8 cellular contexts compared by ENCODE assay signal in the genomic region with DNA sequence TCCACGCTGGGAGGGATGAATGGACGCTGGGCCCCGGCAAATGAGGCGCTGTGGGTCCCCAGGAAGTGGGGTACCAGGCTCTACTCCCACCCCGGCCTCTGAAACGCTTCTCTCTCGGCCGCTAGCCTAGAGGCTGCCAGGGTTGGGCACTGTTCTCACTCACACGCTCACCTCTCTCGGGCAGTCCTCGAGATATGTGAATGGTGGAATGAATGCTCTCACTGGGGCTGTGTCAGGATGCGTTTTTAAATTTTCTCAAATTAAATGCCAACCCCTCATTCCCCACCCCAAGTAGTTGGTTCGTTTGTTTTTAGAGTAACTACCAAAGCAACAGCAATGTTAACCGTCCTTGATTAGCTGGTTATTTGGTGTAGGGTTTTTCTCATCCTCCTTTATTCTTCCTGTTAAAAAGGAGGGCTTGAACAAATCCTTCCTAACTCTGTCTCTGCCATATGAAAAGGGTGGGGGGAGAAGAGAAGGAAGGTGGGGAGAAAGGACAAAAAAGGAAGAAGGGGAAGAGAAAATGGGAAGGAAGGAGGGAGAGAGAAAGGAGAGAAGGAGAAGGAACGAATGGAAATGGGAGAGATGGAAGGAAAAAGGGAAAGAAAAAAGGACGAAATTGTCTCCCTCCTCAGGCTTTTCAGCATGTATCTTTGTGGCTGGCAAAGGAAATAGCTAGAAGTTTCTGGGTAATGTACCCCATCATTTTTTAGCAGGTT. TPM values are rescaled to one million over a fixed set of nuclear protein-coding genes. Genes with fewer than 3 reads are reported as not detected.
A peak's percentile ranks its signal among the peaks of the same experiment; 100 is the strongest.
DNase-seq lines count a peak whose midpoint lies in the region; ATAC-seq and TF ChIP-seq lines count a peak whose summit lies in the region.

No MANE protein-coding gene starts in this region.

- peak overlapping the region; percentile 86 for H3K4me3 Mint-ChIP-seq in activated T-cell treated with anti-CD3 and anti-CD28 coated beads, Interleukin-2, amount 50 U/mL, for 4 hours

- H3K9ac ChIP-seq in HUES64 (ENCODE audit: low read depth, low read length): no peak overlapping the region
- no peak overlapping the region for H3K9ac ChIP-seq in parathyroid adenoma

- peaks cover 94% of the 10 kb centered on the region for H3K27me3 ChIP-seq in HUES64 (ENCODE audit: insufficient read depth, low read length)
- peaks cover 39% of the 10 kb centered on the region for H3K27me3 ChIP-seq in effector memory CD4-positive, alpha-beta T cell (replicated peaks; ENCODE audit: control insufficient read depth, insufficient read depth, low read length, poor library complexity, severe bottlenecking)
- peaks cover 12% of the 10 kb centered on the region for H3K27me3 ChIP-seq in parathyroid adenoma (ENCODE audit: control insufficient read depth, insufficient read depth, low read length)

- H3K36me3 Mint-ChIP-seq in activated T-cell treated with anti-CD3 and anti-CD28 coated beads, Interleukin-2, amount 50 U/mL, for 4 hours (ENCODE audit: insufficient read depth): no peaks in the 10 kb centered on the region

- ATAC-seq in activated T-cell treated with anti-CD3 and anti-CD28 coated beads, Interleukin-2, amount 50 U/mL, for 4 hours: peak in 1 of 2 donors; percentile 1

- H3K27ac ChIP-seq in HUES64 (ENCODE audit: low read depth, low read length) (no peak overlapping the region), parathyroid adenoma (no peak overlapping the region)
- no peak overlapping the region for H3K27ac ChIP-seq in effector memory CD4-positive, alpha-beta T cell (ENCODE audit: insufficient read depth, low read length, poor library complexity, severe bottlenecking)

- H3K4me1 Mint-ChIP-seq in activated T-cell treated with anti-CD3 and anti-CD28 coated beads, Interleukin-2, amount 50 U/mL, for 4 hours (ENCODE audit: low read depth): peaks cover 51% of the 10 kb centered on the region

- WGBS in HUES64: 10% methylated on average over 8 of the region's 16 CpGs

- H3K4me1 ChIP-seq in HUES64 (ENCODE audit: insufficient read depth, low read length) (peaks cover 9% of the 10 kb centered on the region; the same call in 1 of the 2 replicates), parathyroid adenoma (no peaks in the 10 kb centered on the region)
- peaks cover 43% of the 10 kb centered on the region for H3K4me1 ChIP-seq in effector memory CD4-positive, alpha-beta T cell (ENCODE audit: control insufficient read depth, insufficient read depth, low read length, poor library complexity, severe bottlenecking)

- H3K36me3 ChIP-seq in HUES64 (ENCODE audit: insufficient read depth, low read length) (no peaks in the 10 kb centered on the region), parathyroid adenoma (ENCODE audit: control insufficient read depth, insufficient read depth, low read length) (no peaks in the 10 kb centered on the region)
- H3K36me3 ChIP-seq in effector memory CD4-positive, alpha-beta T cell (ENCODE audit: control insufficient read depth, insufficient read depth, low read length): no peaks in the 10 kb centered on the region

- H3K9me3 Mint-ChIP-seq in activated T-cell treated with anti-CD3 and anti-CD28 coated beads, Interleukin-2, amount 50 U/mL, for 4 hours: no peaks in the 10 kb centered on the region

- H3K9me3 ChIP-seq in HUES64 (ENCODE audit: insufficient read depth, low read depth, low read length): no peaks in the 10 kb centered on the region
- H3K9me3 ChIP-seq in effector memory CD4-positive, alpha-beta T cell (ENCODE audit: control insufficient read depth, low read length): no peaks in the 10 kb centered on the region
- no peaks in the 10 kb centered on the region for H3K9me3 ChIP-seq in parathyroid adenoma (ENCODE audit: control insufficient read depth, low read length)

- H3K79me2 ChIP-seq in parathyroid adenoma: no peaks in the 10 kb centered on the region

- no peak for DNase-seq in activated T-cell treated with anti-CD3 and anti-CD28 coated beads, Interleukin-2, amount 50 U/mL, for 4 hours
- no peak for DNase-seq in activated T-cell treated with anti-CD3 and anti-CD28 coated beads, Interleukin-2, amount 50 U/mL, for 1 hour
- no peak for DNase-seq in effector memory CD4-positive, alpha-beta T cell
- DNase-seq in SHP77 (lab: John Stamatoyannopoulos, UW) (no peak), SW480 (ENCODE audit: low spot score) (no peak), dermis blood vessel endothelial cell (no peak)

- H3K4me2 ChIP-seq in parathyroid adenoma (ENCODE audit: low read length): peak overlapping the region; percentile 78

- H3K4me3 ChIP-seq in HUES64 (ENCODE audit: low read length) (peak overlapping the region; percentile 56), parathyroid adenoma (ENCODE audit: low read depth, low read length) (peak overlapping the region; percentile 53)
- peak overlapping the region; percentile 56 for H3K4me3 ChIP-seq in effector memory CD4-positive, alpha-beta T cell (ENCODE audit: insufficient read depth, low read depth, low read length, poor library complexity, severe bottlenecking)

- H2AFZ ChIP-seq in parathyroid adenoma: peak overlapping the region; percentile 66

- no peak for TF ChIP-seq CTCF in parathyroid adenoma (IDR thresholded peaks at IDR 0.05)

- H3K27me3 Mint-ChIP-seq in activated T-cell treated with anti-CD3 and anti-CD28 coated beads, Interleukin-2, amount 50 U/mL, for 4 hours (ENCODE audit: low read depth): peaks cover 67% of the 10 kb centered on the region

RNA-seq across cellular contexts. Expression of gene EBF1, which starts 1.4 kb away (rescaled TPM):
- total RNA-seq in activated T-cell treated with anti-CD3 and anti-CD28 coated beads, Interleukin-2, amount 50 U/mL, for 4 hours: under 1 TPM; 0.20 to 0.92 (median 0.37) TPM
- polyA plus RNA-seq in HUES64 (2013, experiment 1 of 2): 0.25 TPM
- 1.0 TPM for polyA plus RNA-seq in HUES64 (2013, experiment 2 of 2)
- total RNA-seq in dermis blood vessel endothelial cell: 3.6 and 4.4 TPM in 2 replicates
